Comparison of ENCODE assay signal across 19 cellular contexts in genomic region chr7:40297741-40298311, GRCh38.
DNase-seq lines count a peak whose midpoint lies in the region; ATAC-seq and TF ChIP-seq lines count a peak whose summit lies in the region.
"Had no signal": no experiment of that assay in that cellular context is flagged by ENCODE, and none has a peak within 500 bp of the region (broad histone marks: within the 10 kb centered on the region; RNA-seq: fewer than 3 reads in every experiment).

No MANE protein-coding gene starts in this region.

- H3K4me1 Mint-ChIP-seq in HFFc6 (ENCODE audit: low read depth) (peaks cover 71% of the 10 kb centered on the region), WTC11 (peaks cover 29% of the 10 kb centered on the region)
- H3K4me1 Mint-ChIP-seq: activated T-helper 17 cell treated with anti-CD3 and anti-CD28 coated beads, Interleukin-2, amount 50 U/mL, for 72 hours; CD14-positive monocyte had no signal

- CTCF ChIA-PET in WTC11 (lab: Charles Lee) = no interaction called here

- POLR2A ChIA-PET in WTC11 (lab: Charles Lee) = no interaction called here

- H3K27me3 Mint-ChIP-seq in HFFc6 (ENCODE audit: insufficient read depth) (no peaks in the 10 kb centered on the region), WTC11 (ENCODE audit: low read depth) (no peaks in the 10 kb centered on the region)
- H3K27me3 Mint-ChIP-seq: activated CD8-positive, alpha-beta T cell treated with anti-CD3 and anti-CD28 coated beads for 36 hours; activated T-helper 17 cell treated with anti-CD3 and anti-CD28 coated beads, Interleukin-2, amount 50 U/mL, for 72 hours had no signal

- no peaks in the 10 kb centered on the region for H3K9me3 Mint-ChIP-seq in HFFc6
- H3K9me3 Mint-ChIP-seq in WTC11 = 0 out of 2 replicates have a peak, but pooled peaks cover 3% of the 10 kb centered on the region
- H3K9me3 Mint-ChIP-seq: activated CD8-positive, alpha-beta T cell treated with anti-CD3 and anti-CD28 coated beads for 36 hours; activated T-helper 17 cell treated with anti-CD3 and anti-CD28 coated beads, Interleukin-2, amount 50 U/mL, for 72 hours had no signal

- no peak for ATAC-seq in WTC11
- no peak for ATAC-seq in HG02884 (IDR thresholded peaks at IDR 0.05; ENCODE audit: unreplicated experiment)
- no peak for ATAC-seq in GM19395 (IDR thresholded peaks at IDR 0.05; ENCODE audit: unreplicated experiment)
- ATAC-seq: activated CD8-positive, alpha-beta T cell treated with anti-CD3 and anti-CD28 coated beads for 36 hours; activated T-helper 17 cell treated with anti-CD3 and anti-CD28 coated beads, Interleukin-2, amount 50 U/mL, for 72 hours; GM12878 had no signal

- H3K36me3 Mint-ChIP-seq in HFFc6 (ENCODE audit: low read depth) (no peaks in the 10 kb centered on the region), WTC11 (no peaks in the 10 kb centered on the region)
- H3K36me3 Mint-ChIP-seq: CD14-positive monocyte had no signal

- H3K27ac Mint-ChIP-seq in HFFc6 (peak overlapping the region; percentile 90), WTC11 (peak overlapping the region; percentile 17)
- H3K27ac Mint-ChIP-seq: activated CD8-positive, alpha-beta T cell treated with anti-CD3 and anti-CD28 coated beads for 36 hours; activated T-helper 17 cell treated with anti-CD3 and anti-CD28 coated beads, Interleukin-2, amount 50 U/mL, for 72 hours; CD14-positive monocyte had no signal

- TF ChIP-seq CTCF in HFFc6 (IDR thresholded peaks at IDR 0.05) (no peak), WTC11 (IDR thresholded peaks at IDR 0.05) (no peak), fibroblast of the aortic adventitia (IDR thresholded peaks at IDR 0.05; ENCODE audit: insufficient read depth, low read length) (no peak)

- no peak for DNase-seq in HFFc6
- DNase-seq in WTC11 (ENCODE audit: low spot score) = no peak
- DNase-seq in fibroblast of the aortic adventitia (ENCODE audit: low read depth) = peak; percentile 71
- peak; percentile 56 for DNase-seq in renal cortical epithelial cell (ENCODE audit: low read depth)
- DNase-seq in mesenteric fat pad (ENCODE audit: low spot score) = no peak
- DNase-seq: activated CD8-positive, alpha-beta T cell treated with anti-CD3 and anti-CD28 coated beads for 36 hours; anterior cingulate cortex; mesendoderm; NCI-H187; NCI-H510A; nucleus accumbens; small intestine had no signal

- H3K4me3 Mint-ChIP-seq in HFFc6 (peak overlapping the region; percentile 49), WTC11 (no peak overlapping the region)
- H3K4me3 Mint-ChIP-seq: activated CD8-positive, alpha-beta T cell treated with anti-CD3 and anti-CD28 coated beads for 36 hours; activated T-helper 17 cell treated with anti-CD3 and anti-CD28 coated beads, Interleukin-2, amount 50 U/mL, for 72 hours; CD14-positive monocyte had no signal

- no peak overlapping the region for H3K4me3 ChIP-seq in fibroblast of the aortic adventitia (ENCODE audit: low read depth, low read length)
- H3K4me3 ChIP-seq: GM12878, HAP-1, SK-N-MC had no signal

TF ChIP-seq in WTC11, 78 proteins besides CTCF, POLR2A, EP300 and RAD21:
- TF ChIP-seq E2F5 (CRISPR knock-in tag; IDR thresholded peaks at IDR 0.05) = no peak
- no peak for TF ChIP-seq E2F4 (CRISPR knock-in tag; IDR thresholded peaks at IDR 0.05; ENCODE audit: borderline replicate concordance, low read depth)
- no peak for TF ChIP-seq KAT7 (CRISPR knock-in tag; IDR thresholded peaks at IDR 0.05; ENCODE audit: borderline replicate concordance)

Comparison
In these comparisons a context has a peak if more than half of its experiments do, and no peak if none do; other contexts are left out.
1. DNase-seq: peak in fibroblast of the aortic adventitia (single experiment) and renal cortical epithelial cell (single experiment); none in HFFc6 (single experiment), WTC11 (single experiment) and mesenteric fat pad (single experiment).